ENCODE assay signal across 1 cellular context in the genomic region with DNA sequence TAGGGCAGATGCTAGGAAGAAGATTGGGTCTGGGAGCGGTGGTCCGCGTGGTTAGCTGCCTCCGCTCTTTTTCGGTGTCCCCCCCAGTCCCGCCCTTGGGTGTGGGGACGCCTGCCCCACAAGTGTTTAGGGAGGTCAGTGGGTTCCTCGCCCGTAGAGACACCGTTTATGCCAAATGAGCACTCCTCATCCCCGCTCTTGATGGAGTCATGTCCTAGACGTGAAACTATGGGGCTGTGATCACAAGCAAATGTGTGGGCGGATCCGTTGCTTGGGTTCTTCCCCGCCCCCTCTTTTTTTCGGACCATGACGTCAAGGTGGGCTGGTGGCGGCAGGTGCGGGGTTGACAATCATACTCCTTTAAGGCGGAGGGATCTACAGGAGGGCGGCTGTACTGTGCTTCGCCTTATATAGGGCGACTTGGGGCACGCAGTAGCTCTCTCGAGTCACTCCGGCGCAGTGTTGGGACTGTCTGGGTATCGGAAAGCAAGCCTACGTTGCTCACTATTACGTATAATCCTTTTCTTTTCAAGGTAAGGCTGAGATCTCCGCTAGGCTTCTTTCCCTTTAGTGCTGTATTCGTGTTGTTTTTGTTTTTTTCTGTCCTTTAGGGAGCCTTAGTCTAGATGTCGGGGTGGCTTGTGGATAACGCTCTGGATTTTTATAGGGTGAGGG.
A peak's percentile ranks its signal among the peaks of the same experiment; 100 is the strongest.
TF ChIP-seq lines count a peak whose summit lies in the region.

TSS of gene HSP90AB1 (plus strand) at position 439 of the 675 bp plus-strand sequence. CDS start 1,529 bp downstream, outside the sequence.

TF ChIP-seq in HEK293, 187 proteins besides CTCF, POLR2A, EP300 and RAD21 (continued from another document and continues in another):
- TF ChIP-seq GFI1B (tag by site-specific recombination; IDR thresholded peaks at IDR 0.05) (no peak), ZNF837 (tag by site-specific recombination; IDR thresholded peaks at IDR 0.05) (no peak), ZNF843 (tag by site-specific recombination; IDR thresholded peaks at IDR 0.05) (peak; percentile 65; the same call in 1 of the 2 replicates), ZNF391 (tag by site-specific recombination; IDR thresholded peaks at IDR 0.05; ENCODE audit: borderline replicate concordance, low read depth) (peak; percentile 98), ZNF555 (tag by site-specific recombination; conservative IDR thresholded peaks at IDR 0.05) (no peak), ZNF48 (tag by site-specific recombination; IDR thresholded peaks at IDR 0.05) (no peak), ZSCAN30 (tag by site-specific recombination; IDR thresholded peaks at IDR 0.05) (peak; percentile 67; the same call in 1 of the 2 replicates), YY1 (tag by site-specific recombination; IDR thresholded peaks at IDR 0.05) (peak; percentile 65), ZNF514 (tag by site-specific recombination; IDR thresholded peaks at IDR 0.05) (no peak), ZNF16 (tag by site-specific recombination; IDR thresholded peaks at IDR 0.05; ENCODE audit: low read depth) (no peak), ZNF585B (tag by site-specific recombination; IDR thresholded peaks at IDR 0.05) (no peak), ZNF202 (tag by site-specific recombination; IDR thresholded peaks at IDR 0.05; ENCODE audit: borderline replicate concordance) (no peak), ZNF169 (tag by site-specific recombination; IDR thresholded peaks at IDR 0.05) (no peak), ZNF768 (tag by site-specific recombination; IDR thresholded peaks at IDR 0.05) (no peak; the same call in 1 of the 2 replicates), ZNF239 (tag by site-specific recombination; IDR thresholded peaks at IDR 0.05) (peak; percentile 85; the same call in 1 of the 2 replicates), ZNF513 (tag by site-specific recombination; IDR thresholded peaks at IDR 0.05) (no peak), OSR2 (tag by site-specific recombination; IDR thresholded peaks at IDR 0.05) (peak; percentile 34; the same call in 1 of the 2 replicates), REST (tag by site-specific recombination; IDR thresholded peaks at IDR 0.05) (peak; percentile 74; the same call in 1 of the 2 replicates), ZNF571 (tag by site-specific recombination; IDR thresholded peaks at IDR 0.05) (no peak), GLI2 (tag by site-specific recombination; IDR thresholded peaks at IDR 0.05; ENCODE audit: borderline replicate concordance, low read depth) (no peak; the same call in 1 of the 2 replicates), ZNF274 (IDR thresholded peaks at IDR 0.05; ENCODE audit: low read length) (no peak), ZNF274 (tag by site-specific recombination; IDR thresholded peaks at IDR 0.05; ENCODE audit: borderline replicate concordance) (no peak), ZNF354C (tag by site-specific recombination; IDR thresholded peaks at IDR 0.05; ENCODE audit: borderline replicate concordance, low read depth) (no peak), ZNF791 (tag by site-specific recombination; IDR thresholded peaks at IDR 0.05) (0 out of 2 replicates have a peak, but pooled peaks have one; percentile 34), ZBTB8A (tag by site-specific recombination; IDR thresholded peaks at IDR 0.05) (no peak), PRDM6 (tag by site-specific recombination; IDR thresholded peaks at IDR 0.05) (no peak), BCL11B (tag by site-specific recombination; IDR thresholded peaks at IDR 0.05; ENCODE audit: low read depth) (no peak), ZFHX2 (tag by site-specific recombination; conservative IDR thresholded peaks at IDR 0.05) (peak; percentile 73), HOXD13 (CRISPR knock-in tag; IDR thresholded peaks at IDR 0.05; ENCODE audit: borderline replicate concordance) (no peak), SP7 (tag by site-specific recombination; IDR thresholded peaks at IDR 0.05) (peak; percentile 86; the same call in 1 of the 2 replicates), GLI4 (tag by site-specific recombination; IDR thresholded peaks at IDR 0.05) (peak; percentile 63; the same call in 1 of the 2 replicates), ZNF544 (tag by site-specific recombination; IDR thresholded peaks at IDR 0.05) (no peak), OVOL3 (tag by site-specific recombination; IDR thresholded peaks at IDR 0.05) (0 out of 2 replicates have a peak, but pooled peaks have one; percentile 4), SALL2 (tag by site-specific recombination; IDR thresholded peaks at IDR 0.05; ENCODE audit: borderline replicate concordance) (peak; percentile 92), KLF9 (tag by site-specific recombination; IDR thresholded peaks at IDR 0.05; ENCODE audit: low read depth) (peak; percentile 9; the same call in 1 of the 2 replicates), ZNF501 (tag by site-specific recombination; IDR thresholded peaks at IDR 0.05) (peak; percentile 85), ZNF639 (tag by site-specific recombination; IDR thresholded peaks at IDR 0.05) (peak; percentile 95), ZNF155 (tag by site-specific recombination; IDR thresholded peaks at IDR 0.05) (no peak), GLIS2 (tag by site-specific recombination; IDR thresholded peaks at IDR 0.05) (no peak; the same call in 1 of the 2 replicates), ZNF121 (tag by site-specific recombination; IDR thresholded peaks at IDR 0.05) (0 out of 2 replicates have a peak, but pooled peaks have one; percentile 5)
- TF ChIP-seq, protein P1, sequence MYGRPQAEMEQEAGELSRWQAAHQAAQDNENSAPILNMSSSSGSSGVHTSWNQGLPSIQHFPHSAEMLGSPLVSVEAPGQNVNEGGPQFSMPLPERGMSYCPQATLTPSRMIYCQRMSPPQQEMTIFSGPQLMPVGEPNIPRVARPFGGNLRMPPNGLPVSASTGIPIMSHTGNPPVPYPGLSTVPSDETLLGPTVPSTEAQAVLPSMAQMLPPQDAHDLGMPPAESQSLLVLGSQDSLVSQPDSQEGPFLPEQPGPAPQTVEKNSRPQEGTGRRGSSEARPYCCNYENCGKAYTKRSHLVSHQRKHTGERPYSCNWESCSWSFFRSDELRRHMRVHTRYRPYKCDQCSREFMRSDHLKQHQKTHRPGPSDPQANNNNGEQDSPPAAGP (tag by site-specific recombination; IDR thresholded peaks at IDR 0.05) = peak; percentile 77
- TF ChIP-seq, protein P2, sequence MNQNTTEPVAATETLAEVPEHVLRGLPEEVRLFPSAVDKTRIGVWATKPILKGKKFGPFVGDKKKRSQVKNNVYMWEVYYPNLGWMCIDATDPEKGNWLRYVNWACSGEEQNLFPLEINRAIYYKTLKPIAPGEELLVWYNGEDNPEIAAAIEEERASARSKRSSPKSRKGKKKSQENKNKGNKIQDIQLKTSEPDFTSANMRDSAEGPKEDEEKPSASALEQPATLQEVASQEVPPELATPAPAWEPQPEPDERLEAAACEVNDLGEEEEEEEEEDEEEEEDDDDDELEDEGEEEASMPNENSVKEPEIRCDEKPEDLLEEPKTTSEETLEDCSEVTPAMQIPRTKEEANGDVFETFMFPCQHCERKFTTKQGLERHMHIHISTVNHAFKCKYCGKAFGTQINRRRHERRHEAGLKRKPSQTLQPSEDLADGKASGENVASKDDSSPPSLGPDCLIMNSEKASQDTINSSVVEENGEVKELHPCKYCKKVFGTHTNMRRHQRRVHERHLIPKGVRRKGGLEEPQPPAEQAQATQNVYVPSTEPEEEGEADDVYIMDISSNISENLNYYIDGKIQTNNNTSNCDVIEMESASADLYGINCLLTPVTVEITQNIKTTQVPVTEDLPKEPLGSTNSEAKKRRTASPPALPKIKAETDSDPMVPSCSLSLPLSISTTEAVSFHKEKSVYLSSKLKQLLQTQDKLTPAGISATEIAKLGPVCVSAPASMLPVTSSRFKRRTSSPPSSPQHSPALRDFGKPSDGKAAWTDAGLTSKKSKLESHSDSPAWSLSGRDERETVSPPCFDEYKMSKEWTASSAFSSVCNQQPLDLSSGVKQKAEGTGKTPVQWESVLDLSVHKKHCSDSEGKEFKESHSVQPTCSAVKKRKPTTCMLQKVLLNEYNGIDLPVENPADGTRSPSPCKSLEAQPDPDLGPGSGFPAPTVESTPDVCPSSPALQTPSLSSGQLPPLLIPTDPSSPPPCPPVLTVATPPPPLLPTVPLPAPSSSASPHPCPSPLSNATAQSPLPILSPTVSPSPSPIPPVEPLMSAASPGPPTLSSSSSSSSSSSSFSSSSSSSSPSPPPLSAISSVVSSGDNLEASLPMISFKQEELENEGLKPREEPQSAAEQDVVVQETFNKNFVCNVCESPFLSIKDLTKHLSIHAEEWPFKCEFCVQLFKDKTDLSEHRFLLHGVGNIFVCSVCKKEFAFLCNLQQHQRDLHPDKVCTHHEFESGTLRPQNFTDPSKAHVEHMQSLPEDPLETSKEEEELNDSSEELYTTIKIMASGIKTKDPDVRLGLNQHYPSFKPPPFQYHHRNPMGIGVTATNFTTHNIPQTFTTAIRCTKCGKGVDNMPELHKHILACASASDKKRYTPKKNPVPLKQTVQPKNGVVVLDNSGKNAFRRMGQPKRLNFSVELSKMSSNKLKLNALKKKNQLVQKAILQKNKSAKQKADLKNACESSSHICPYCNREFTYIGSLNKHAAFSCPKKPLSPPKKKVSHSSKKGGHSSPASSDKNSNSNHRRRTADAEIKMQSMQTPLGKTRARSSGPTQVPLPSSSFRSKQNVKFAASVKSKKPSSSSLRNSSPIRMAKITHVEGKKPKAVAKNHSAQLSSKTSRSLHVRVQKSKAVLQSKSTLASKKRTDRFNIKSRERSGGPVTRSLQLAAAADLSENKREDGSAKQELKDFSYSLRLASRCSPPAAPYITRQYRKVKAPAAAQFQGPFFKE (tag by site-specific recombination; IDR thresholded peaks at IDR 0.05; ENCODE audit: borderline replicate concordance) = no peak
- TF ChIP-seq, protein P3, sequence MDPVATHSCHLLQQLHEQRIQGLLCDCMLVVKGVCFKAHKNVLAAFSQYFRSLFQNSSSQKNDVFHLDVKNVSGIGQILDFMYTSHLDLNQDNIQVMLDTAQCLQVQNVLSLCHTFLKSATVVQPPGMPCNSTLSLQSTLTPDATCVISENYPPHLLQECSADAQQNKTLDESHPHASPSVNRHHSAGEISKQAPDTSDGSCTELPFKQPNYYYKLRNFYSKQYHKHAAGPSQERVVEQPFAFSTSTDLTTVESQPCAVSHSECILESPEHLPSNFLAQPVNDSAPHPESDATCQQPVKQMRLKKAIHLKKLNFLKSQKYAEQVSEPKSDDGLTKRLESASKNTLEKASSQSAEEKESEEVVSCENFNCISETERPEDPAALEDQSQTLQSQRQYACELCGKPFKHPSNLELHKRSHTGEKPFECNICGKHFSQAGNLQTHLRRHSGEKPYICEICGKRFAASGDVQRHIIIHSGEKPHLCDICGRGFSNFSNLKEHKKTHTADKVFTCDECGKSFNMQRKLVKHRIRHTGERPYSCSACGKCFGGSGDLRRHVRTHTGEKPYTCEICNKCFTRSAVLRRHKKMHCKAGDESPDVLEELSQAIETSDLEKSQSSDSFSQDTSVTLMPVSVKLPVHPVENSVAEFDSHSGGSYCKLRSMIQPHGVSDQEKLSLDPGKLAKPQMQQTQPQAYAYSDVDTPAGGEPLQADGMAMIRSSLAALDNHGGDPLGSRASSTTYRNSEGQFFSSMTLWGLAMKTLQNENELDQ (tag by site-specific recombination; IDR thresholded peaks at IDR 0.05; ENCODE audit: low read depth) = no peak
